In the genomic region with DNA sequence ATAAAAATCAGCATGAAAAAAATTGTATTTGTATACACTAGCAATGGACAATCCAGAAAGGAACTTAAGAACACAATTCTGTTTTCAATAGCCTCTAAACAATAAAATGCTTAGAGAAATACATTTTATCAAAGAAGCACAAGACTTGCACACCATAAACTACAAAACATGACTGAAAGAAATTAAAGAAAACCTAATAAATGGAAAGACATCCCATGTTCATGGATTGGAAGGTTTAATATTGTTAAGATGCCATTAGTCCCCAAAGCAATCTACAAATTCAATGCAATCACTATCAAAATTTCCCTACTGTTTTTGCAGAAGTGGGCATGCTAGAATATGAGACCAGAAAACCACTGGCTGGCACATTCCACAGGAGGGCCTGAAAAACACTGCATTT, we compare ENCODE assay signal across 8 cellular contexts.
"Had no signal": no experiment of that assay in that cellular context is flagged by ENCODE, and none has a peak within 500 bp of the region (broad histone marks: within the 10 kb centered on the region; RNA-seq: fewer than 3 reads in every experiment).

No MANE protein-coding gene starts in this region.

- FAIRE-seq: G401.6, GM12878, GM12891, GM12892, GM18507, GM19239 had no signal

- DNase-seq: GDM1, GF-D8 had no signal

- H3K4me3 ChIP-seq: GM12878 had no signal
